27 cellular contexts compared by ENCODE assay signal in the genomic region with DNA sequence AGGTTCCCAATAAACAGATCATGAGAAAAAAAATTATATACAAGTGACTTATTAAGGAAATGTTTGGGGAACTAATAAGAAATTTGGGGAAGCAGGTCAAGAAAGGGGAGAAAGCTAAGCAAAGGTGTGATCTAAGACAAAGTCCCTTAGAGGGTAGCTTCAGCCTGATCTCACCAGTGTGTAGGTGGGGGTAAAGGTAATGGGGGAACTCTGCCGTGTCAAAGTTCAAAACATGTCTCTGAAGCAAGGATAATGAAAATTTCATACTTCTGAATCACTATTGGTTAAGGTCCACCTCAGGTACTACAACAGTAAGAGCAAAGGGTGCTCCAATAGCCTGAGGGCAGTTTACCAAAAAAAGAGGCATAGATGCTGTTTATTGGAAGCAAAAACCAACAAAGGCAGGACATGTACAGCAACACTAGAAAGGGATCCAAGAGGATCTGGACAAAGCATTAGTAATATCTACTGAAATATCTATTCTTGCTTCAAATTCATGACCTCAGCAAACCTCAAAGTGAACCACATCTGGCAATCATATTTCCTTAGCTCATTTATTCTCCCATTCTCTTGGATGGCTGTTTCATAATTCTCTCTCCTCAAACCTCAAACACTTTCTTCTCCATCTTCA. TPM values are rescaled to one million over a fixed set of nuclear protein-coding genes. Genes with fewer than 3 reads are reported as not detected.
DNase-seq lines count a peak whose midpoint lies in the region; ATAC-seq and TF ChIP-seq lines count a peak whose summit lies in the region.
"Had no signal": no experiment of that assay in that cellular context is flagged by ENCODE, and none has a peak within 500 bp of the region (broad histone marks: within the 10 kb centered on the region; RNA-seq: fewer than 3 reads in every experiment).

No MANE protein-coding gene starts in this region.

- peaks cover 0 to 41% (median 15%) of the 10 kb centered on the region in 6 donors for H3K4me1 ChIP-seq in spleen

- H3K27me3 Mint-ChIP-seq in activated T-cell treated with anti-CD3 and anti-CD28 coated beads, Interleukin-2, amount 50 U/mL, for 4 hours (ENCODE audit: low read depth), result no peaks in the 10 kb centered on the region
- H3K27me3 Mint-ChIP-seq: activated naive CD8-positive, alpha-beta T cell; activated T-helper 17 cell treated with anti-CD3 and anti-CD28 coated beads, Interleukin-2, amount 50 U/mL, for 72 hours; central memory CD8-positive, alpha-beta T cell; stimulated activated naive CD8-positive, alpha-beta T cell treated with anti-CD3 and anti-CD28 coated beads, Interleukin-15, amount 100 ng/mL, for 72 hours had no signal

- H3K4me3 Mint-ChIP-seq in activated T-cell treated with anti-CD3 and anti-CD28 coated beads, Interleukin-2, amount 50 U/mL, for 4 hours, result no peak overlapping the region
- H3K4me3 Mint-ChIP-seq: activated naive CD8-positive, alpha-beta T cell; activated T-helper 17 cell treated with anti-CD3 and anti-CD28 coated beads, Interleukin-2, amount 50 U/mL, for 72 hours; CD14-positive monocyte; central memory CD8-positive, alpha-beta T cell; nephron progenitor cell; stimulated activated naive CD8-positive, alpha-beta T cell treated with anti-CD3 and anti-CD28 coated beads, Interleukin-15, amount 100 ng/mL, for 72 hours; T-helper 2 cell treated with Interferon-gamma antibody and Interleukin-4, amounts not matched to agents 5 μg/mL and 100 μg/mL, for 36 hours had no signal

- intact Hi-C loops in spleen (cut with DNase I; ENCODE audit: low total_unique reads), result no loop called here

- no peak overlapping the region for H3K4me3 ChIP-seq in MG63
- H3K4me3 ChIP-seq in spleen, result no peak overlapping the region
- H3K4me3 ChIP-seq: dorsolateral prefrontal cortex, gastrocnemius medialis, ovary, tibial artery had no signal

- H3K27me3 ChIP-seq in MG63 (no peaks in the 10 kb centered on the region), spleen (replicated peaks in 1 of 7) (no peaks in the 10 kb centered on the region)
- H3K27me3 ChIP-seq: dorsolateral prefrontal cortex, gastrocnemius medialis, ovary, tibial artery had no signal

- no peak overlapping the region for H3K27ac ChIP-seq in spleen
- H3K27ac ChIP-seq: dorsolateral prefrontal cortex, gastrocnemius medialis, KMS-11, ovary, tibial artery, WERI-Rb-1 had no signal

- 88 to 96% (median 89%) methylated on average over 1 of the region's 1 CpG for WGBS in spleen, 5 donors

- ATAC-seq in left lobe of liver, result peak; percentile 41
- ATAC-seq in activated T-cell treated with anti-CD3 and anti-CD28 coated beads, Interleukin-2, amount 50 U/mL, for 4 hours, result no peak
- ATAC-seq: activated T-helper 17 cell treated with anti-CD3 and anti-CD28 coated beads, Interleukin-2, amount 50 U/mL, for 72 hours; gastrocnemius medialis; stimulated activated naive CD8-positive, alpha-beta T cell treated with anti-CD3 and anti-CD28 coated beads, Interleukin-15, amount 100 ng/mL, for 72 hours had no signal

- peaks cover 12% of the 10 kb centered on the region for H3K4me1 Mint-ChIP-seq in activated T-cell treated with anti-CD3 and anti-CD28 coated beads, Interleukin-2, amount 50 U/mL, for 4 hours (ENCODE audit: low read depth)

- H3K36me3 Mint-ChIP-seq in activated T-cell treated with anti-CD3 and anti-CD28 coated beads, Interleukin-2, amount 50 U/mL, for 4 hours (ENCODE audit: insufficient read depth), result no peaks in the 10 kb centered on the region
- H3K36me3 Mint-ChIP-seq: activated naive CD8-positive, alpha-beta T cell; CD14-positive monocyte had no signal

- no peaks in the 10 kb centered on the region for H3K9me3 Mint-ChIP-seq in activated T-cell treated with anti-CD3 and anti-CD28 coated beads, Interleukin-2, amount 50 U/mL, for 4 hours
- H3K9me3 Mint-ChIP-seq: activated T-helper 17 cell treated with anti-CD3 and anti-CD28 coated beads, Interleukin-2, amount 50 U/mL, for 72 hours; CD14-positive monocyte; central memory CD8-positive, alpha-beta T cell; nephron progenitor cell; stimulated activated naive CD8-positive, alpha-beta T cell treated with anti-CD3 and anti-CD28 coated beads, Interleukin-15, amount 100 ng/mL, for 72 hours; T-helper 2 cell treated with Interferon-gamma antibody and Interleukin-4, amounts not matched to agents 5 μg/mL and 100 μg/mL, for 36 hours had no signal

- DNase-seq in EH (ENCODE audit: low read depth) (peak; percentile 39), LHCN-M2 (ENCODE audit: low read depth) (peak; percentile 41), epidermal melanocyte (ENCODE audit: insufficient read length, low spot score) (peak; percentile 23), left lobe of liver (ENCODE audit: low spot score) (no peak), MG63 (no peak), spleen (no peak), DMS 273 treated with DMSO at 0.1 percent for 48 hours (lab: John Stamatoyannopoulos, UW) (no peak)
- no peak for DNase-seq in activated T-cell treated with anti-CD3 and anti-CD28 coated beads, Interleukin-2, amount 50 U/mL, for 4 hours
- DNase-seq: activated CD4-positive, alpha-beta T cell treated with anti-CD3 and anti-CD28 coated beads, Interleukin-2, amount 50 U/mL, for 1 hour; Calu3; dorsolateral prefrontal cortex; gastrocnemius medialis; hypothalamus; NCI-H1694; NCI-H2171; NCI-H524; nephron progenitor cell; ovary; stimulated activated naive CD8-positive, alpha-beta T cell treated with anti-CD3 and anti-CD28 coated beads, Interleukin-15, amount 100 ng/mL, for 72 hours; tibial artery; WERI-Rb-1 had no signal

- no peaks in the 10 kb centered on the region for H3K9me3 ChIP-seq in MG63
- H3K9me3 ChIP-seq in spleen, result no peaks in the 10 kb centered on the region
- H3K9me3 ChIP-seq: gastrocnemius medialis, ovary, tibial artery had no signal

- no peak for TF ChIP-seq CTCF in spleen (IDR thresholded peaks at IDR 0.05 in 8 of 11, conservative IDR thresholded peaks at IDR 0.05 in 3 of 11)

- H3K36me3 ChIP-seq in MG63 (no peaks in the 10 kb centered on the region), spleen (no peaks in the 10 kb centered on the region)
- H3K36me3 ChIP-seq: gastrocnemius medialis, ovary, tibial artery, WERI-Rb-1 had no signal

- TF ChIP-seq POLR2A in spleen (IDR thresholded peaks at IDR 0.05), result no peak

RNA-seq across cellular contexts. Expression of a gene that starts 6.9 kb away (rescaled TPM):
- 13.1 and 24.5 TPM in 2 replicates for total RNA-seq in LHCN-M2 (2014; rRNA removed)
- 6.9 TPM for polyA plus RNA-seq in LHCN-M2 (2012)
- total RNA-seq in left lobe of liver, result 104 TPM
- 4.3 and 12.1 TPM in 2 replicates for total RNA-seq in MG63 (2014; rRNA removed; shearing (Covaris generic); ENCODE audit: low replicate concordance)
- 10 to 100 TPM; 21.0 to 40.0 (median 25.6) TPM for total RNA-seq in spleen
- 10 to 100 TPM in 2 of 3 donors, 1 to 10 TPM in 1; 6.8 to 17.9 (median 13.0) TPM for polyA plus RNA-seq in spleen
- total RNA-seq in activated T-cell treated with anti-CD3 and anti-CD28 coated beads, Interleukin-2, amount 50 U/mL, for 4 hours, result 10 to 100 TPM in 2 of 3 donors, 1 to 10 TPM in 1; 6.5 to 12.1 (median 10.8) TPM

RNA-seq across cellular contexts. Expression of a gene that starts 7.4 kb away (rescaled TPM):
- total RNA-seq in LHCN-M2 (2014; rRNA removed), result 40.4 and 45.7 TPM in 2 replicates
- polyA plus RNA-seq in LHCN-M2 (2012), result 16.9 TPM
- total RNA-seq in left lobe of liver, result 28.4 TPM
- 40.5 and 49.2 TPM in 2 replicates for total RNA-seq in MG63 (2014; rRNA removed; shearing (Covaris generic); ENCODE audit: low replicate concordance)
- 10 to 100 TPM; 37.3 to 71.5 (median 52.8) TPM for total RNA-seq in spleen
- polyA plus RNA-seq in spleen, result 10 to 100 TPM; 19.2 to 33.3 (median 30.8) TPM
- 10 to 100 TPM; 57.9 to 63.4 (median 61.1) TPM for total RNA-seq in activated T-cell treated with anti-CD3 and anti-CD28 coated beads, Interleukin-2, amount 50 U/mL, for 4 hours

RNA-seq across cellular contexts. Expression of a gene that starts 55.7 kb away (rescaled TPM):
- total RNA-seq in LHCN-M2 (2014; rRNA removed) (not detected in 2 replicates), left lobe of liver (not detected), spleen (1 to 10 TPM; 1.1 to 2.6 (median 1.3) TPM)
- 0.12 TPM for polyA plus RNA-seq in LHCN-M2 (2012)
- total RNA-seq in MG63 (2014; rRNA removed; shearing (Covaris generic); ENCODE audit: low replicate concordance), result 0.26 and 3.9 TPM in 2 replicates
- polyA plus RNA-seq in spleen, result 1 to 10 TPM in 2 of 3 donors, under 1 TPM in 1; 0.50 to 1.2 (median 1.0) TPM
- not detected for total RNA-seq in activated T-cell treated with anti-CD3 and anti-CD28 coated beads, Interleukin-2, amount 50 U/mL, for 4 hours
- total RNA-seq: gastrocnemius medialis had no signal
- polyA plus RNA-seq: CD14-positive monocyte had no signal

Comparison
In these comparisons a context has a peak if more than half of its experiments do, and no peak if none do; other contexts are left out.
1. DNase-seq: peak in EH (single experiment), LHCN-M2 (single experiment) and epidermal melanocyte (single experiment); none in left lobe of liver (single experiment), MG63 (single experiment), spleen (single experiment), DMS 273 treated with DMSO at 0.1 percent for 48 hours (single experiment) and activated T-cell treated with anti-CD3 and anti-CD28 coated beads, Interleukin-2, amount 50 U/mL, for 4 hours (single experiment).